8 cellular contexts compared by ENCODE assay signal in the genomic region with DNA sequence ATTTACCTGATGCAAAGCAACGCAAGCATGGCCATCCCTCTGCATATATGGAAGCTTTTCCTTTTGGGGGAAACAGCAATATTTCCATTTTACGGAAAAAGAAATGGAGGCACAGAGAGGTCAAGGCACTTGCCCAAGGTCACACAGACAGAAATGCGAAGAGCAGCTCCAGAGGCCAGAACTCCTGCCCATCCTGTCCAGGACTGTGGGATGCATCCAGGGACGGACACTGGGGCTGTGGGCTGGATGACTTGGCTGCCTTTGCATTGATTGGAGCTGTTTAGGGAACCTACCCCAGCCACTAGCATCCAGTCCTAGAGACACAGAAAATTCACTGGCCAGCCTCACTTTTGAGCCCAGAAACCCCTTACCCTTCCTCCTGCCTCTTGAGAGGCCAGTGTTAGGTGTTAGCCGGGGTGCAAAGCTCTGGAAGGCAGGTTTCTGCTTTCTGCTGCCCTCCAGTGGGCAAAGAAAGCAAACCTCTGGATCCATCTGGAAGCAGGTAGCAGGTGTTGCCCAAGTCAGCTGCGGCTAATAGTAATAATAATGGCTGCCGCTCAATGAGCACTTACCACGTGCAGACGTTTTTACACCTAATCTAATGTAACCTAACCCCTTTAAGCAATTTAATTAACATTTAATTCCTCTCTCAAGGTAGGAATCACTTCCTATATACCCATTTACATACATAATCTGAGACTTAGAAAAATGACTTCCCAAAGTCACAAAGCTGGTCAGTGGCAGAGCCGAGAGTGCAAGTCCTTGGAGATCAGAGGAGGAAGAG. TPM values are rescaled to one million over a fixed set of nuclear protein-coding genes. Genes with fewer than 3 reads are reported as not detected.
A peak's percentile ranks its signal among the peaks of the same experiment; 100 is the strongest.
DNase-seq lines count a peak whose midpoint lies in the region; ATAC-seq and TF ChIP-seq lines count a peak whose summit lies in the region.

No MANE protein-coding gene starts in this region.

- intact Hi-C loops in esophagus squamous epithelium (cut with DNase I) = loop anchor here (2.0 kb wide), 1 partner anchor 185 kb away; no protein-coding TSS in a partner anchor

- no peaks in the 10 kb centered on the region for H3K79me2 ChIP-seq in parathyroid adenoma

- WGBS in esophagus squamous epithelium, 2 donors = 61 to 65% methylated on average over 8 to 10 of the region's 10 CpGs

- H3K27ac Mint-ChIP-seq in activated CD8-positive, alpha-beta T cell treated with anti-CD3 and anti-CD28 coated beads, Interleukin-2, amount 10 ng/mL, durations not matched to agents 7 days and 5 days = no peak overlapping the region

- H3K9me3 ChIP-seq in esophagus squamous epithelium = no peaks in the 10 kb centered on the region
- H3K9me3 ChIP-seq in parathyroid adenoma (ENCODE audit: control insufficient read depth, low read length) = no peaks in the 10 kb centered on the region

- CTCF ChIA-PET in activated CD8-positive, alpha-beta T cell treated with anti-CD3 and anti-CD28 coated beads, Interleukin-2, amount 10 ng/mL, durations not matched to agents 7 days and 5 days (lab: Charles Lee) = interaction anchor here (0.6 to 5.6 kb wide), 44 partner anchors 10 to 467 kb away, joined by 3 to 150 read pairs (median 5); a partner anchor contains a TSS

- no peaks in the 10 kb centered on the region; the same call in 1 of the 2 replicates for H3K27me3 ChIP-seq in H7 (ENCODE audit: control insufficient read depth, insufficient read depth, low read length)
- no peaks in the 10 kb centered on the region for H3K27me3 ChIP-seq in esophagus squamous epithelium
- no peaks in the 10 kb centered on the region for H3K27me3 ChIP-seq in parathyroid adenoma (ENCODE audit: control insufficient read depth, insufficient read depth, low read length)

- H3K36me3 ChIP-seq in H7 (replicated peaks; ENCODE audit: control insufficient read depth, insufficient read depth, low read length) (no peaks in the 10 kb centered on the region), esophagus squamous epithelium (no peaks in the 10 kb centered on the region), parathyroid adenoma (ENCODE audit: control insufficient read depth, insufficient read depth, low read length) (no peaks in the 10 kb centered on the region)

- TF ChIP-seq POLR2A in esophagus squamous epithelium (IDR thresholded peaks at IDR 0.05) = no peak

- no peak overlapping the region for H3K4me3 Mint-ChIP-seq in activated CD8-positive, alpha-beta T cell treated with anti-CD3 and anti-CD28 coated beads, Interleukin-2, amount 10 ng/mL, durations not matched to agents 7 days and 5 days

- H3K4me1 ChIP-seq in esophagus squamous epithelium (peaks cover 0 to 19% (median 3%) of the 10 kb centered on the region in 3 donors), parathyroid adenoma (no peaks in the 10 kb centered on the region)

- no peaks in the 10 kb centered on the region for H3K36me3 Mint-ChIP-seq in activated CD8-positive, alpha-beta T cell treated with anti-CD3 and anti-CD28 coated beads, Interleukin-2, amount 10 ng/mL, durations not matched to agents 7 days and 5 days (ENCODE audit: low read depth)

- POLR2A ChIA-PET in activated CD8-positive, alpha-beta T cell treated with anti-CD3 and anti-CD28 coated beads, Interleukin-2, amount 10 ng/mL, durations not matched to agents 7 days and 5 days (lab: Charles Lee) = interaction anchor here (0.8 to 2.3 kb wide), 5 partner anchors 17 to 55 kb away, joined by 3 to 7 read pairs (median 3); no protein-coding TSS in a partner anchor

- H3K27me3 Mint-ChIP-seq in activated CD8-positive, alpha-beta T cell treated with anti-CD3 and anti-CD28 coated beads, Interleukin-2, amount 10 ng/mL, durations not matched to agents 7 days and 5 days (ENCODE audit: low read depth) = no peaks in the 10 kb centered on the region

- H3K4me3 ChIP-seq in H7 (ENCODE audit: insufficient read depth, low read depth, low read length) (no peak overlapping the region), esophagus squamous epithelium (no peak overlapping the region), parathyroid adenoma (ENCODE audit: low read depth, low read length) (no peak overlapping the region)

- peak; percentile 84 for ATAC-seq in activated CD8-positive, alpha-beta T cell treated with anti-CD3 and anti-CD28 coated beads, Interleukin-2, amount 10 ng/mL, durations not matched to agents 7 days and 5 days
- ATAC-seq in HG02970 (IDR thresholded peaks at IDR 0.05; ENCODE audit: low FRiP score, unreplicated experiment) (no peak), GM21515 (IDR thresholded peaks at IDR 0.05; ENCODE audit: unreplicated experiment) (no peak)

- DNase-seq in COLO829 (ENCODE audit: low spot score) (peak; percentile 79), H7 (peak; percentile 90), NCI-H510A treated with DMSO at 0.1 percent for 48 hours (lab: John Stamatoyannopoulos, UW) (peak; percentile 78), esophagus squamous epithelium (lab: John Stamatoyannopoulos, UW) (no peak)
- peak; percentile 81 for DNase-seq in activated CD8-positive, alpha-beta T cell treated with anti-CD3 and anti-CD28 coated beads, Interleukin-2, amount 10 ng/mL, durations not matched to agents 7 days and 5 days

- TF ChIP-seq CTCF in esophagus squamous epithelium (IDR thresholded peaks at IDR 0.05) (peak; percentile 24 to 67 (median 46)), parathyroid adenoma (IDR thresholded peaks at IDR 0.05) (peak; percentile 66)

- peak overlapping the region; percentile 13 for H2AFZ ChIP-seq in parathyroid adenoma

- no peaks in the 10 kb centered on the region for H3K9me3 Mint-ChIP-seq in activated CD8-positive, alpha-beta T cell treated with anti-CD3 and anti-CD28 coated beads, Interleukin-2, amount 10 ng/mL, durations not matched to agents 7 days and 5 days (ENCODE audit: insufficient read depth)

- H3K27ac ChIP-seq in esophagus squamous epithelium = no peak overlapping the region
- no peak overlapping the region for H3K27ac ChIP-seq in parathyroid adenoma

- no peak overlapping the region for H3K4me2 ChIP-seq in parathyroid adenoma (ENCODE audit: low read length)

- H3K9ac ChIP-seq in parathyroid adenoma = no peak overlapping the region

- H3K4me1 Mint-ChIP-seq in activated CD8-positive, alpha-beta T cell treated with anti-CD3 and anti-CD28 coated beads, Interleukin-2, amount 10 ng/mL, durations not matched to agents 7 days and 5 days (ENCODE audit: low read depth) = peaks cover 13% of the 10 kb centered on the region

RNA-seq across cellular contexts. Expression of a gene that starts 31.7 kb away (rescaled TPM):
- total RNA-seq in H7 (2014; rRNA removed; shearing (Covaris generic)) = not detected in 2 replicates
- not detected for total RNA-seq in activated CD8-positive, alpha-beta T cell treated with anti-CD3 and anti-CD28 coated beads, Interleukin-2, amount 10 ng/mL, durations not matched to agents 7 days and 5 days
- total RNA-seq in esophagus squamous epithelium = 10 to 100 TPM in 3 of 4 donors, 1 to 10 TPM in 1; 6.7 to 83.9 (median 31.0) TPM

RNA-seq across cellular contexts. Expression of a gene that starts 32.0 kb away (rescaled TPM):
- 14.9 and 18.9 TPM in 2 replicates for total RNA-seq in H7 (2014; rRNA removed; shearing (Covaris generic))
- 100 to 1,000 TPM; 110 to 112 TPM for total RNA-seq in activated CD8-positive, alpha-beta T cell treated with anti-CD3 and anti-CD28 coated beads, Interleukin-2, amount 10 ng/mL, durations not matched to agents 7 days and 5 days
- total RNA-seq in esophagus squamous epithelium = 10 to 100 TPM in 2 of 4 donors, 1 to 10 TPM in 2; 3.8 to 31.7 (median 15.7) TPM
